ENCODE assay signal across 6 cellular contexts in genomic region chr15:25248087-25248486, GRCh38.
DNase-seq lines count a peak whose midpoint lies in the region; ATAC-seq, FAIRE-seq and TF ChIP-seq lines count a peak whose summit lies in the region.
"Not testable (repeated sequence)": the region's sequence is repeated elsewhere in the genome, so short reads cannot be mapped to it uniquely, and the experiment has no call there.

No MANE protein-coding gene starts in this region.

- H3K9me3 Mint-ChIP-seq in WTC11: peaks cover 39% of the 10 kb centered on the region
- H3K9me3 Mint-ChIP-seq in activated T-cell treated with anti-CD3 and anti-CD28 coated beads, Interleukin-2, amount 50 U/mL, for 24 hours: not testable (repeated sequence)

- TF ChIP-seq CTCF in WTC11 (IDR thresholded peaks at IDR 0.05); bronchial epithelial cell (IDR thresholded peaks at IDR 0.05; ENCODE audit: insufficient read depth, low read length, severe bottlenecking); mucosa of descending colon (IDR thresholded peaks at IDR 0.05): not testable (repeated sequence)

- not testable (repeated sequence) for H3K4me3 Mint-ChIP-seq in WTC11; activated T-cell treated with anti-CD3 and anti-CD28 coated beads, Interleukin-2, amount 50 U/mL, for 24 hours

- not testable (repeated sequence) for H3K4me1 Mint-ChIP-seq in WTC11; activated T-cell treated with anti-CD3 and anti-CD28 coated beads, Interleukin-2, amount 50 U/mL, for 24 hours (ENCODE audit: low read depth)

- POLR2A ChIA-PET in WTC11 (lab: Charles Lee): not testable (repeated sequence)

- peaks cover 38% of the 10 kb centered on the region for H3K36me3 Mint-ChIP-seq in WTC11
- not testable (repeated sequence) for H3K36me3 Mint-ChIP-seq in activated T-cell treated with anti-CD3 and anti-CD28 coated beads, Interleukin-2, amount 50 U/mL, for 24 hours (ENCODE audit: low read depth)

- not testable (repeated sequence) for H3K27me3 Mint-ChIP-seq in WTC11 (ENCODE audit: low read depth); activated T-cell treated with anti-CD3 and anti-CD28 coated beads, Interleukin-2, amount 50 U/mL, for 24 hours

- not testable (repeated sequence) for ATAC-seq in WTC11, mucosa of descending colon

- DNase-seq in WTC11 (ENCODE audit: low spot score) (peak; percentile 3), mucosa of descending colon (peak in 2 of 3 donors; percentile 1 to 5), posterior vena cava (ENCODE audit: low spot score) (peak; percentile 37)
- peak; percentile 38 for DNase-seq in activated CD8-positive, alpha-beta memory T cell treated with anti-CD3 and anti-CD28 coated beads for 24 hours
- peak; percentile 0 for DNase-seq in activated T-cell treated with anti-CD3 and anti-CD28 coated beads, Interleukin-2, amount 50 U/mL, for 24 hours
- DNase-seq in bronchial epithelial cell (ENCODE audit: low read depth): not testable (repeated sequence)

- H3K27me3 ChIP-seq in bronchial epithelial cell (ENCODE audit: control insufficient read depth, insufficient read depth, low read length): not testable (repeated sequence)

- not testable (repeated sequence) for H3K27ac Mint-ChIP-seq in WTC11; activated T-cell treated with anti-CD3 and anti-CD28 coated beads, Interleukin-2, amount 50 U/mL, for 24 hours

- FAIRE-seq in bronchial epithelial cell (lab: Jason Lieb, UNC): peak; percentile 94

- not testable (repeated sequence) for H3K36me3 ChIP-seq in bronchial epithelial cell (ENCODE audit: control insufficient read depth, insufficient read depth, low read length); mucosa of descending colon (ENCODE audit: low read depth)

- not testable (repeated sequence) for H3K4me3 ChIP-seq in bronchial epithelial cell (ENCODE audit: low read depth, low read length); mucosa of descending colon

- not testable (repeated sequence) for H3K4me1 ChIP-seq in mucosa of descending colon (ENCODE audit: low read depth)

- intact Hi-C loops in mucosa of descending colon (cut with DNase I, micrococcal nuclease); posterior vena cava (cut with DNase I): not testable (repeated sequence)

- H3K9me3 ChIP-seq in mucosa of descending colon: peaks cover 89% of the 10 kb centered on the region

- CTCF ChIA-PET in WTC11 (lab: Charles Lee): not testable (repeated sequence)
